Comparison of ENCODE assay signal across 22 cellular contexts in genomic region chr17:65434878-65435277, GRCh38.
"Had no signal": no experiment of that assay in that cellular context is flagged by ENCODE, and none has a peak within 500 bp of the region (broad histone marks: within the 10 kb centered on the region; RNA-seq: fewer than 3 reads in every experiment).

No MANE protein-coding gene starts in this region.

- DNase-seq: activated CD4-positive, alpha-beta T cell treated with anti-CD3 and anti-CD28 coated beads for 1 hour; activated T-cell treated with anti-CD3 and anti-CD28 coated beads, Interleukin-2, amount 50 U/mL, for 1 hour; colonic mucosa; dorsolateral prefrontal cortex; glutamatergic neuron; hippocampal formation; left ventricle myocardium inferior; natural killer cell; ovary; stimulated activated CD4-positive, alpha-beta T cell treated with anti-CD3 and anti-CD28 coated beads, Interleukin-4, amount 100 ng/mL, for 4 hours; substantia nigra; T-helper 9 cell; thyroid gland; upper lobe of right lung had no signal

- H3K27ac ChIP-seq: breast epithelium, colonic mucosa, dorsolateral prefrontal cortex, esophagus muscularis mucosa, left ventricle myocardium inferior, ovary, prostate gland, right atrium auricular region, thyroid gland had no signal

- ATAC-seq: activated naive CD4-positive, alpha-beta T cell treated with anti-CD3 and anti-CD28 coated beads, Interleukin-2, amount 50 U/mL, for 72 hours; activated T-helper 17 cell treated with anti-CD3 and anti-CD28 coated beads, Interleukin-2, amount 50 U/mL, for 72 hours; natural killer cell; upper lobe of right lung had no signal

- H3K36me3 ChIP-seq: breast epithelium, colonic mucosa, esophagus muscularis mucosa, left ventricle myocardium inferior, ovary, prostate gland, right atrium auricular region, thyroid gland, upper lobe of right lung had no signal

- H3K4me1 Mint-ChIP-seq: natural killer cell had no signal

- H3K27me3 ChIP-seq: breast epithelium, colonic mucosa, ovary, right atrium auricular region, thyroid gland, upper lobe of right lung had no signal

- H3K4me3 ChIP-seq: breast epithelium, colonic mucosa, dorsolateral prefrontal cortex, esophagus muscularis mucosa, left ventricle myocardium inferior, ovary, prostate gland, right atrium auricular region, thyroid gland, upper lobe of right lung had no signal

- H3K4me1 ChIP-seq: breast epithelium, colonic mucosa, prostate gland, right atrium auricular region had no signal

- H3K4me3 Mint-ChIP-seq: central memory CD8-positive, alpha-beta T cell; natural killer cell; stimulated activated naive CD8-positive, alpha-beta T cell treated with anti-CD3 and anti-CD28 coated beads, Interleukin-15, Interleukin-2, amounts not matched to agents 100 ng/mL and 50 ng/mL, for 24 hours had no signal

- H3K36me3 Mint-ChIP-seq: natural killer cell had no signal

- H3K27ac Mint-ChIP-seq: activated naive CD4-positive, alpha-beta T cell treated with anti-CD3 and anti-CD28 coated beads, Interleukin-2, amount 50 U/mL, for 72 hours; activated T-helper 17 cell treated with anti-CD3 and anti-CD28 coated beads, Interleukin-2, amount 50 U/mL, for 72 hours; natural killer cell; stimulated activated naive CD8-positive, alpha-beta T cell treated with anti-CD3 and anti-CD28 coated beads, Interleukin-15, Interleukin-2, amounts not matched to agents 100 ng/mL and 50 ng/mL, for 24 hours had no signal

- H3K9me3 ChIP-seq: breast epithelium, colonic mucosa, prostate gland, right atrium auricular region, thyroid gland, upper lobe of right lung had no signal
